Comparison of ENCODE assay signal across 7 cellular contexts in the genomic region with DNA sequence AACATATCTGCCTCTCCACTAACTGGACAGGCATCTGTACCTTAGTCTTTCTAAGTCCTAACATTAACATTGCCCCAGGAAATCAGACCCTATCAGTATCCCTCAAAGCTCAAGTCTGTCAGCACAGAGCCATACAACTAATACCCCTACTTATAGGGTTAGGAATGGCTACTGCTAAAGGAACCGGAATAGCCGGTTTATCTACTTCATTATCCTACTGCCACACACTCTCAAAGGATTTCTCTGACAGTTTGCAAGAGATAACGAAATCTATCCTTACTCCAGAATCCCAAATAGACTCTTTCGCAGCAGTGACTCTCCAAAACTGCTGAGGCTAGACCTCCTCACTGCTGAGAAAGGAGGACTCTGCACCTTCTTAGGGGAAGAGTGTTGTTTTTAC. TPM values are rescaled to one million over a fixed set of nuclear protein-coding genes. Genes with fewer than 3 reads are reported as not detected.
DNase-seq lines count a peak whose midpoint lies in the region; TF ChIP-seq lines count a peak whose summit lies in the region.
"Not testable (repeated sequence)": the region's sequence is repeated elsewhere in the genome, so short reads cannot be mapped to it uniquely, and the experiment has no call there.

No MANE protein-coding gene starts in this region.

- TF ChIP-seq CTCF in LNCaP clone FGC (IDR thresholded peaks at IDR 0.05; ENCODE audit: control insufficient read depth, extremely low read depth, insufficient read depth); VCaP (conservative IDR thresholded peaks at IDR 0.05); esophagus muscularis mucosa (IDR thresholded peaks at IDR 0.05); type B pancreatic cell (conservative IDR thresholded peaks at IDR 0.05): not testable (repeated sequence)

- not testable (repeated sequence) for H3K4me3 ChIP-seq in LNCaP clone FGC (ENCODE audit: low read depth, low read length); esophagus muscularis mucosa

- H3K9me3 ChIP-seq in esophagus muscularis mucosa: not testable (repeated sequence)

- WGBS in esophagus muscularis mucosa: 98% methylated on average over 4 of the region's 4 CpGs

- H3K27ac Mint-ChIP-seq in type B pancreatic cell: peak overlapping the region; percentile 85

- H3K4me1 Mint-ChIP-seq in type B pancreatic cell (ENCODE audit: unreplicated experiment): not testable (repeated sequence)

- not testable (repeated sequence) for H3K4me1 ChIP-seq in esophagus muscularis mucosa

- H3K4me3 Mint-ChIP-seq in type B pancreatic cell: peak overlapping the region; percentile 35

- not testable (repeated sequence) for H3K27me3 Mint-ChIP-seq in type B pancreatic cell

- H3K9me3 Mint-ChIP-seq in type B pancreatic cell: peaks cover 11% of the 10 kb centered on the region

- peak overlapping the region; percentile 36; the same call in 1 of the 2 replicates for H3K27ac ChIP-seq in VCaP
- not testable (repeated sequence) for H3K27ac ChIP-seq in esophagus muscularis mucosa (replicated peaks in 1 of 4)

- H3K36me3 Mint-ChIP-seq in type B pancreatic cell: not testable (repeated sequence)

- not testable (repeated sequence) for TF ChIP-seq POLR2A in esophagus muscularis mucosa (IDR thresholded peaks at IDR 0.05; ENCODE audit: low read depth)

- DNase-seq in DMS53 (lab: John Stamatoyannopoulos, UW): peak; percentile 72
- DNase-seq in LNCaP clone FGC (ENCODE audit: low read depth): peak; percentile 37
- DNase-seq in NCI-H510A treated with DMSO at 0.1 percent for 48 hours (lab: John Stamatoyannopoulos, UW): peak; percentile 63
- peak; percentile 47 for DNase-seq in NCI-H748 treated with DMSO at 0.1 percent for 48 hours (lab: John Stamatoyannopoulos, UW)
- peak; percentile 31 for DNase-seq in esophagus muscularis mucosa (ENCODE audit: extremely low spot score)
- not testable (repeated sequence) for DNase-seq in type B pancreatic cell (ENCODE audit: extremely low spot score, unreplicated experiment)

- H3K27me3 ChIP-seq in esophagus muscularis mucosa: not testable (repeated sequence)

- not testable (repeated sequence) for TF ChIP-seq EP300 in esophagus muscularis mucosa (IDR thresholded peaks at IDR 0.05)

- H3K36me3 ChIP-seq in esophagus muscularis mucosa: not testable (repeated sequence)

- intact Hi-C loops in esophagus muscularis mucosa (cut with DNase I): not testable (repeated sequence)

RNA-seq across cellular contexts. Expression of a gene that starts 24.1 kb away (rescaled TPM):
- total RNA-seq in esophagus muscularis mucosa: 10 to 100 TPM; 12.0 to 15.7 (median 13.6) TPM
- total RNA-seq in type B pancreatic cell (ENCODE audit: low replicate concordance): 14.6 and 24.9 TPM in 2 replicates
